Comparison of ENCODE assay signal across 8 cellular contexts in the genomic region with DNA sequence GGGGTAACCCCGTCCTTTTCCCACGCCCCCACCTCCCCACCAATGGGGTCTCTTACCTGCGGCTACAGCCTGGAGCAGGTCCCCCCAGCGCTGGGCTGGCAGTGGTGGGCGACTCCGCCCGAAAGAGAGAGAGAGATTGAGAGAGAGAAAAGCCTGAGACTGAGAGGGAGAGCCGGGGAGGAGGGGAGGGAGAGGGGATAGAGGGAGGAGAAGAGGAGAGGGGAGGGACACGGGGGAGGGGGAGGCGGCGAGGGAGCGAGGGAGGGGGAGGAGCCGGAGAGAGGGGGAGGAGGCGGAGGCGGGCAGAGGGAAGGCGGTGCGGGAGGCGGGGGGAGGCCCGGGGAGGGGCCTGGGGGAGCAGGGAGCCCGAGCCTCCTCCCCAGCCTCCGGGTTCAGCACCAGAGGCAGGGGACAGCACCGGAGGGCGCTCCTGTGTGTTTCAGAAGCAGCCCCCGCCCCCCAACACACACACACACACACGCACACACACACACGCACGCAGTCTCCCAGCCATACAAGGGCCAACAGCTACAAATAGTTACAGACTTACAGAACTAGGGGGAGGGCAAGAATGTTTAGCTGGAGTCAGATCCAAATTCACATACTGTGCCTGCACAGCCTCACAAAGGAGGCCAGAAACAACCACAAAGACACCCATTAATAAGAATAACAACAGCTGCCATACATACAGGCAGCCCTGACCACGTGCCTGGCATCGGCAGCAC. TPM values are rescaled to one million over a fixed set of nuclear protein-coding genes. Genes with fewer than 3 reads are reported as not detected.
A peak's percentile ranks its signal among the peaks of the same experiment; 100 is the strongest.
DNase-seq lines count a peak whose midpoint lies in the region; ATAC-seq lines count a peak whose summit lies in the region.

A gene with protein sequence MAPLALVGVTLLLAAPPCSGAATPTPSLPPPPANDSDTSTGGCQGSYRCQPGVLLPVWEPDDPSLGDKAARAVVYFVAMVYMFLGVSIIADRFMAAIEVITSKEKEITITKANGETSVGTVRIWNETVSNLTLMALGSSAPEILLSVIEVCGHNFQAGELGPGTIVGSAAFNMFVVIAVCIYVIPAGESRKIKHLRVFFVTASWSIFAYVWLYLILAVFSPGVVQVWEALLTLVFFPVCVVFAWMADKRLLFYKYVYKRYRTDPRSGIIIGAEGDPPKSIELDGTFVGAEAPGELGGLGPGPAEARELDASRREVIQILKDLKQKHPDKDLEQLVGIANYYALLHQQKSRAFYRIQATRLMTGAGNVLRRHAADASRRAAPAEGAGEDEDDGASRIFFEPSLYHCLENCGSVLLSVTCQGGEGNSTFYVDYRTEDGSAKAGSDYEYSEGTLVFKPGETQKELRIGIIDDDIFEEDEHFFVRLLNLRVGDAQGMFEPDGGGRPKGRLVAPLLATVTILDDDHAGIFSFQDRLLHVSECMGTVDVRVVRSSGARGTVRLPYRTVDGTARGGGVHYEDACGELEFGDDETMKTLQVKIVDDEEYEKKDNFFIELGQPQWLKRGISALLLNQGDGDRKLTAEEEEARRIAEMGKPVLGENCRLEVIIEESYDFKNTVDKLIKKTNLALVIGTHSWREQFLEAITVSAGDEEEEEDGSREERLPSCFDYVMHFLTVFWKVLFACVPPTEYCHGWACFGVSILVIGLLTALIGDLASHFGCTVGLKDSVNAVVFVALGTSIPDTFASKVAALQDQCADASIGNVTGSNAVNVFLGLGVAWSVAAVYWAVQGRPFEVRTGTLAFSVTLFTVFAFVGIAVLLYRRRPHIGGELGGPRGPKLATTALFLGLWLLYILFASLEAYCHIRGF (minus strand): TSS at position 161 of the 725 bp plus-strand sequence. CDS start 5,490 bp downstream, outside the sequence.

- DNase-seq in G401 (ENCODE audit: low spot score) (peak; percentile 95), NCI-H146 treated with DMSO at 0.1 percent for 48 hours (lab: John Stamatoyannopoulos, UW; ENCODE audit: unreplicated experiment) (peak; percentile 47), kidney tubule cell (ENCODE audit: low spot score) (peak; percentile 32)
- DNase-seq in activated CD4-positive, CD25-positive, alpha-beta regulatory T cell treated with anti-CD3 and anti-CD28 coated beads, Interleukin-2, amount 50 U/mL, for 16 hours (ENCODE audit: low read depth, low spot score): peak; percentile 17
- peak; percentile 64 for DNase-seq in central memory CD4-positive, alpha-beta T cell
- peak; percentile 61 for DNase-seq in stimulated activated CD4-positive, alpha-beta T cell treated with anti-CD3 and anti-CD28 coated beads, Interleukin-4, amount 100 ng/mL, for 24 hours

- in situ Hi-C loops in G401 (cut with HindIII; ENCODE audit: low sequenced_read_pairs): no loop called here

- no peak for ATAC-seq in HG02678 (IDR thresholded peaks at IDR 0.05; ENCODE audit: unreplicated experiment)
- no peak for ATAC-seq in GM21619 (IDR thresholded peaks at IDR 0.05; ENCODE audit: unreplicated experiment)

RNA-seq across cellular contexts. Expression of the gene that starts here (rescaled TPM):
- total RNA-seq in G401 (2014; rRNA removed; shearing (Covaris generic)): 3.5 and 3.8 TPM in 2 replicates

Comparison
In these comparisons a context has a peak if more than half of its experiments do, and no peak if none do; other contexts are left out.
1. DNase-seq: peak in every context shown above with its lines; median percentile 95 in G401; 64 in central memory CD4-positive, alpha-beta T cell; 61 in stimulated activated CD4-positive, alpha-beta T cell treated with anti-CD3 and anti-CD28 coated beads, Interleukin-4, amount 100 ng/mL, for 24 hours; 47 in NCI-H146 treated with DMSO at 0.1 percent for 48 hours; 32 in kidney tubule cell; 17 in activated CD4-positive, CD25-positive, alpha-beta regulatory T cell treated with anti-CD3 and anti-CD28 coated beads, Interleukin-2, amount 50 U/mL, for 16 hours.